In the genomic region with DNA sequence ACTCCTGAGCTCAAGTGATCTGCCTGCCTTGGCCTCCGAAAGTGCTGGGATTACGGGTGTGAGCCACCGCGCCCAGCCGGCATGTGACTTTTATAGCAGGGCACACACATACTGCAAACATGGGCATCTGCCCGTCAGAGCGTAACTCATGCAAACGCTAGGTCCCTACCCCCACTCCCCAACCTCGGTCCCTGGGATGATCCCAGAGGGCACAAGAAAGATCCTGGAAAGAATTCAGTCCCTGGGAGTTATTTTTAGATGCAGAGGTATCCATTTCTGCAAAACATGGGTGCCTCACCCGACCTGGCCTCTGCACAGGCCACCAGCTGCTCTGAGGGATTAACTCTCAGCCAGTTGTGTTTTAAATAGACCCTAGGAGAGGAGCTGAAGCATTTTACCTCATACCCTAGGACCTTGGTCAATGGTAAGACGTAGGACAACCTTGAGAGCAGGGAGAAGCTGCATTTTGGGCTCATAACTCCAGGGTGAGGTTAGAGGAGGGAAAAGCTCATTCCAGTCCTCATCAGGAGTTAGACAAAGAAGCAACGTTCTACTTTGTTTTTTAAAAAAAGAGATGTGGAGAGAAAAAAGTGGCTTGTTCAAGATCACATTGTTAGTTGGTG, we compare ENCODE assay signal across 15 cellular contexts. TPM values are rescaled to one million over a fixed set of nuclear protein-coding genes. Genes with fewer than 3 reads are reported as not detected.
DNase-seq lines count a peak whose midpoint lies in the region; ATAC-seq, FAIRE-seq and TF ChIP-seq lines count a peak whose summit lies in the region.
"Had no signal": no experiment of that assay in that cellular context is flagged by ENCODE, and none has a peak within 500 bp of the region (broad histone marks: within the 10 kb centered on the region; RNA-seq: fewer than 3 reads in every experiment).

No MANE protein-coding gene starts in this region.

- no peaks in the 10 kb centered on the region for H3K27me3 ChIP-seq in cardiac muscle cell
- H3K27me3 ChIP-seq in skeletal muscle tissue (ENCODE audit: control insufficient read depth in 3 of 3, insufficient read depth in 3 of 3, low read length in 3 of 3), result no peaks in the 10 kb centered on the region
- no peaks in the 10 kb centered on the region for H3K27me3 ChIP-seq in upper lobe of right lung

- ATAC-seq in mucosa of descending colon (peak; percentile 84), upper lobe of right lung (no peak)

- H3K27ac ChIP-seq in cardiac muscle cell (peak overlapping the region; percentile 68), skeletal muscle tissue (ENCODE audit: low read depth, low read length) (peak overlapping the region; percentile 87), upper lobe of right lung (no peak overlapping the region)

- peak overlapping the region; percentile 42 to 58 (median 48) for H3K9ac ChIP-seq in skeletal muscle tissue (ENCODE audit: low read depth in 1 of 3, low read length in 3 of 3)
- H3K9ac ChIP-seq: SK-N-SH had no signal

- FAIRE-seq in urothelium cell line (lab: Jason Lieb, UNC), result no peak
- FAIRE-seq: H54 had no signal

- H3K36me3 ChIP-seq in cardiac muscle cell (no peaks in the 10 kb centered on the region), mucosa of descending colon (ENCODE audit: low read depth) (no peaks in the 10 kb centered on the region), skeletal muscle tissue (ENCODE audit: control insufficient read depth in 3 of 3, insufficient read depth in 3 of 3, low read length in 3 of 3) (peaks cover 4 to 7% (median 6%) of the 10 kb centered on the region in 3 donors), upper lobe of right lung (no peaks in the 10 kb centered on the region)

- TF ChIP-seq CTCF in cardiac muscle cell (IDR thresholded peaks at IDR 0.05; ENCODE audit: low read depth, low read length) (no peak), mucosa of descending colon (IDR thresholded peaks at IDR 0.05) (no peak), upper lobe of right lung (IDR thresholded peaks at IDR 0.05) (no peak)

- DNase-seq in NCI-H82 treated with DMSO at 0.1 percent for 48 hours (lab: John Stamatoyannopoulos, UW; ENCODE audit: unreplicated experiment) (peak; percentile 92), cardiac muscle cell (ENCODE audit: low read depth in 1 of 2, low spot score in 1 of 2) (peak in 1 of 2 donors; percentile 18), mucosa of descending colon (peak; percentile 60 to 66 (median 62)), urothelium cell line (ENCODE audit: low spot score) (no peak), upper lobe of right lung (no peak), 8988T (no peak)
- DNase-seq: COR-L47, Kasumi-1, NCI-H187 treated with DMSO at 0.1 percent for 48 hours, NCI-H2171, NCI-H446 treated with DMSO at 0.1 percent for 48 hours, NCI-H748 treated with DMSO at 0.1 percent for 48 hours, SK-N-SH had no signal

- intact Hi-C loops in mucosa of descending colon (cut with DNase I, micrococcal nuclease), result no loop called here
- intact Hi-C loops in upper lobe of right lung (cut with DNase I), result no loop called here

- H3K4me1 ChIP-seq in cardiac muscle cell (ENCODE audit: low read depth) (no peaks in the 10 kb centered on the region), mucosa of descending colon (ENCODE audit: low read depth) (no peaks in the 10 kb centered on the region), skeletal muscle tissue (ENCODE audit: control insufficient read depth in 3 of 3, insufficient read depth in 3 of 3, low read length in 3 of 3) (peaks cover 8 to 38% (median 37%) of the 10 kb centered on the region in 3 donors), upper lobe of right lung (no peaks in the 10 kb centered on the region)

- no peaks in the 10 kb centered on the region for H3K9me3 ChIP-seq in cardiac muscle cell (ENCODE audit: low read depth)
- H3K9me3 ChIP-seq in mucosa of descending colon, result no peaks in the 10 kb centered on the region
- H3K9me3 ChIP-seq in skeletal muscle tissue (ENCODE audit: control insufficient read depth in 3 of 3, low read length in 3 of 3), result no peaks in the 10 kb centered on the region
- no peaks in the 10 kb centered on the region for H3K9me3 ChIP-seq in upper lobe of right lung
- H3K9me3 ChIP-seq: SK-N-SH had no signal

- H3K4me3 ChIP-seq in cardiac muscle cell, result no peak overlapping the region
- H3K4me3 ChIP-seq in mucosa of descending colon, result no peak overlapping the region
- peak overlapping the region in 1 of 3 donors; percentile 38 for H3K4me3 ChIP-seq in skeletal muscle tissue (ENCODE audit: low read length in 3 of 3)
- no peak overlapping the region for H3K4me3 ChIP-seq in upper lobe of right lung

RNA-seq across cellular contexts. Expression of gene TMEM38A, which starts 10.8 kb away (rescaled TPM):
- total RNA-seq in cardiac muscle cell, result 27.6 and 28.3 TPM in 2 replicates
- 33.4 and 41.1 TPM in 2 replicates for polyA plus RNA-seq in cardiac muscle cell
- total RNA-seq in mucosa of descending colon, result 1 to 10 TPM; 5.6 to 6.0 (median 5.8) TPM
- total RNA-seq in skeletal muscle tissue, result 129 TPM
- 5.1 TPM for total RNA-seq in upper lobe of right lung

RNA-seq across cellular contexts. Expression of gene SMIM7, which starts 11.8 kb away (rescaled TPM):
- total RNA-seq in cardiac muscle cell (63.0 and 67.2 TPM in 2 replicates), mucosa of descending colon (10 to 100 TPM; 61.2 to 88.8 (median 70.1) TPM), skeletal muscle tissue (48.0 TPM), upper lobe of right lung (76.7 TPM)
- 88.2 and 104 TPM in 2 replicates for polyA plus RNA-seq in cardiac muscle cell

RNA-seq across cellular contexts. Expression of gene MED26, which starts 43.8 kb away (rescaled TPM):
- total RNA-seq in cardiac muscle cell (14.2 and 15.1 TPM in 2 replicates), mucosa of descending colon (10 to 100 TPM; 10.8 to 12.0 (median 11.2) TPM), skeletal muscle tissue (2.6 TPM), upper lobe of right lung (13.4 TPM)
- polyA plus RNA-seq in cardiac muscle cell, result 5.9 and 9.1 TPM in 2 replicates

RNA-seq across cellular contexts. Expression of gene NWD1, which starts 47.9 kb away (rescaled TPM):
- total RNA-seq in cardiac muscle cell, result 0.03 and 0.04 TPM in 2 replicates
- not detected in 2 replicates for polyA plus RNA-seq in cardiac muscle cell
- total RNA-seq in mucosa of descending colon, result 1 to 10 TPM in 1 of 3 donors, under 1 TPM in 2; 0.32 to 1.2 (median 0.41) TPM
- total RNA-seq in skeletal muscle tissue, result under 0.01 TPM
- 0.09 TPM for total RNA-seq in upper lobe of right lung
- polyA plus RNA-seq: SK-N-SH had no signal

Comparison
In these comparisons a context has a peak if more than half of its experiments do, and no peak if none do; other contexts are left out.
1. DNase-seq: peak in NCI-H82 treated with DMSO at 0.1 percent for 48 hours (single experiment) and mucosa of descending colon (3 of 3); none in urothelium cell line (single experiment), upper lobe of right lung (single experiment) and 8988T (single experiment).